ENCODE assay signal across 24 cellular contexts in the genomic region with DNA sequence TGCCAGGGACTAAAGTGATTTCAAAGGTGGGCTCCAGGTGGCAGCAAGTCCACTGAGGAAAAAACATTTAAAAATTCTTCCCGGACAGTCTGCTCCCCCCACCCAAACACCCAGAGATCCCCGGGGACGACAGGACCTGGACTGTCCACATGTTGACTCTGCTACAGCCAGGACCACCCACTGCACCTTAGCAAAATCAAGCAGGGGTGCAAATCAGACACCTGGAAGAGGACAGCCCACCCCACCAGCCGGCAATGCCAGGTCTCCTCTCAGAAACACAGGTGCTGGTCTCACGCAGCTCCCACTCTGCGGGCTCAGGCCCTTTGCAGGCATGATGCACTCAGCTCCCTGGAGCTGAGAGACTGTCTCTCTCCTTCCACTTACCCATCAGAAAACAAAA.
DNase-seq lines count a peak whose midpoint lies in the region; ATAC-seq, FAIRE-seq and TF ChIP-seq lines count a peak whose summit lies in the region.
"Had no signal": no experiment of that assay in that cellular context is flagged by ENCODE, and none has a peak within 500 bp of the region (broad histone marks: within the 10 kb centered on the region; RNA-seq: fewer than 3 reads in every experiment).

No MANE protein-coding gene starts in this region.

- peak overlapping the region in 2 of 3 donors; percentile 12 to 33 for H3K27ac ChIP-seq in right lobe of liver
- H3K27ac ChIP-seq in HepG2 (ENCODE audit: extremely low read length, insufficient read depth, low read length): no peak overlapping the region
- H3K27ac ChIP-seq in layer of hippocampus (ENCODE audit: low read depth, low read length): peak overlapping the region; percentile 68
- H3K27ac ChIP-seq in Karpas-422 (ENCODE audit: low read length): no peak overlapping the region
- H3K27ac ChIP-seq: SK-N-MC had no signal

- POLR2A ChIA-PET in HepG2 (lab: Yijun Ruan, JAX): no interaction called here

- H3K4me1 ChIP-seq in right lobe of liver: peaks cover 0 to 13% (median 4%) of the 10 kb centered on the region in 4 donors
- H3K4me1 ChIP-seq in HepG2 (ENCODE audit: insufficient read depth, low read length): peaks cover 10% of the 10 kb centered on the region
- peaks cover 30% of the 10 kb centered on the region for H3K4me1 ChIP-seq in Karpas-422 (ENCODE audit: low read length)

- 33% methylated on average over 3 of the region's 6 CpGs for WGBS in right lobe of liver (ENCODE audit: insufficient coverage, low coverage, low lambda C conversion rate, missing lambda C conversion rate)
- WGBS in HepG2 (ENCODE audit: low lambda C conversion rate): 100% methylated on average over 2 of the region's 6 CpGs

- FAIRE-seq in HepG2 (lab: Jason Lieb, UNC): no peak
- FAIRE-seq: astrocyte, colon, endometrium, G401.6, keratinocyte had no signal

- H3K4me3 ChIP-seq in right lobe of liver: no peak overlapping the region
- no peak overlapping the region for H3K4me3 ChIP-seq in HepG2 (replicated peaks in 1 of 3; ENCODE audit: insufficient read depth in 1 of 3, low read depth in 2 of 3, low read length in 3 of 3)
- no peak overlapping the region for H3K4me3 ChIP-seq in Karpas-422 (ENCODE audit: low read length)
- H3K4me3 ChIP-seq: HAP-1, hepatocyte, MG63, SK-N-MC had no signal

- no TSS peak for BruUV-seq in HepG2 (replicated peaks; lab: Mats Ljungman, UMichigan)

- no peak for TF ChIP-seq POLR2A in right lobe of liver (IDR thresholded peaks at IDR 0.05)
- no peak for TF ChIP-seq POLR2A in HepG2 (IDR thresholded peaks at IDR 0.05; ENCODE audit: insufficient read depth in 1 of 2, low read depth in 2 of 2, low read length in 2 of 2)

- H3K79me2 ChIP-seq in HepG2 (ENCODE audit: insufficient read depth, low read length) (no peaks in the 10 kb centered on the region), Karpas-422 (ENCODE audit: low read length) (peaks cover 6% of the 10 kb centered on the region)

- TF ChIP-seq CTCF in right lobe of liver (IDR thresholded peaks at IDR 0.05): no peak
- TF ChIP-seq CTCF in HepG2 (CRISPR knock-in tag; IDR thresholded peaks at IDR 0.05): no peak

- no peak for ATAC-seq in right lobe of liver
- no peak for ATAC-seq in HepG2
- no peak for ATAC-seq in sciatic nerve
- ATAC-seq in HG02970 (IDR thresholded peaks at IDR 0.05; ENCODE audit: low FRiP score, unreplicated experiment): no peak
- ATAC-seq: activated T-cell treated with anti-CD3 and anti-CD28 coated beads, Interleukin-2, amount 50 U/mL, for 72 hours; stimulated activated naive CD8-positive, alpha-beta T cell treated with anti-CD3 and anti-CD28 coated beads, Interleukin-15, amount 100 ng/mL, for 72 hours had no signal

- no peak for TF ChIP-seq RAD21 in HepG2 (CRISPR knock-in tag; IDR thresholded peaks at IDR 0.05)

- no peaks in the 10 kb centered on the region for H3K27me3 ChIP-seq in right lobe of liver
- no peaks in the 10 kb centered on the region for H3K27me3 ChIP-seq in HepG2 (ENCODE audit: control insufficient read depth in 1 of 2, insufficient read depth in 2 of 2, low read length in 2 of 2)
- H3K27me3 ChIP-seq in layer of hippocampus (ENCODE audit: control insufficient read depth, insufficient read depth, low read length): no peaks in the 10 kb centered on the region
- no peaks in the 10 kb centered on the region for H3K27me3 ChIP-seq in Karpas-422 (ENCODE audit: low read length)
- H3K27me3 ChIP-seq: hepatocyte, MG63 had no signal

- H3K9me2 ChIP-seq in Karpas-422 (replicated peaks; ENCODE audit: insufficient read depth, low read length): no peaks in the 10 kb centered on the region

- TF ChIP-seq EP300 in HepG2 (IDR thresholded peaks at IDR 0.05; ENCODE audit: low read depth in 2 of 2, low read length in 2 of 2) (no peak), HepG2 (CRISPR knock-in tag; IDR thresholded peaks at IDR 0.05; ENCODE audit: borderline replicate concordance) (no peak)

- intact Hi-C loops in right lobe of liver (cut with DNase I): no loop called here
- intact Hi-C loops in HepG2 (cut with micrococcal nuclease; ENCODE audit: unreplicated experiment): no loop called here
- intact Hi-C loops in sciatic nerve (cut with DNase I): no loop called here

- no peak for DNase-seq in right lobe of liver
- no peak for DNase-seq in HepG2 (ENCODE audit: low spot score)
- peak; percentile 37 for DNase-seq in sciatic nerve (ENCODE audit: low spot score)
- DNase-seq in activated CD4-positive, alpha-beta T cell treated with anti-CD3 and anti-CD28 coated beads for 1 hour: no peak
- no peak for DNase-seq in activated CD8-positive, alpha-beta memory T cell treated with anti-CD3 and anti-CD28 coated beads, Interleukin-2, amount 50 U/mL, for 48 hours
- no peak for DNase-seq in Karpas-422
- DNase-seq: activated CD8-positive, alpha-beta memory T cell treated with anti-CD3 and anti-CD28 coated beads for 24 hours; activated T-cell treated with anti-CD3 and anti-CD28 coated beads, Interleukin-2, amount 50 U/mL, for 72 hours; DMS 273 treated with DMSO at 0.1 percent for 48 hours; MG63; midbrain; NCI-H1694; stimulated activated naive CD8-positive, alpha-beta T cell treated with anti-CD3 and anti-CD28 coated beads, Interleukin-15, amount 100 ng/mL, for 72 hours; T-helper 9 cell had no signal

- H3K9ac ChIP-seq in HepG2 (ENCODE audit: insufficient read depth, low read depth, low read length): no peak overlapping the region
- H3K9ac ChIP-seq in Karpas-422 (ENCODE audit: low read length): no peak overlapping the region

- H3K36me3 ChIP-seq in right lobe of liver (peaks cover 0 to 12% (median 7%) of the 10 kb centered on the region in 4 donors), HepG2 (replicated peaks in 1 of 2; ENCODE audit: control insufficient read depth in 1 of 2, insufficient read depth in 2 of 2, low read length in 2 of 2) (peaks cover 40 to 82% of the 10 kb centered on the region in 2 experiments), Karpas-422 (ENCODE audit: insufficient read depth, low read length) (no peaks in the 10 kb centered on the region)
- H3K36me3 ChIP-seq: HAP-1 had no signal

- no peak overlapping the region for H2AFZ ChIP-seq in HepG2 (ENCODE audit: low read length)
- H2AFZ ChIP-seq in Karpas-422 (ENCODE audit: low read length): no peak overlapping the region
- H2AFZ ChIP-seq: hepatocyte had no signal

- H3K4me2 ChIP-seq in HepG2 (ENCODE audit: low read depth, low read length): no peak overlapping the region
- no peak overlapping the region for H3K4me2 ChIP-seq in Karpas-422 (ENCODE audit: low read depth, low read length, poor library complexity, severe bottlenecking)
- H3K4me2 ChIP-seq: hepatocyte had no signal

- H3K9me3 ChIP-seq in right lobe of liver: no peaks in the 10 kb centered on the region
- H3K9me3 ChIP-seq in HepG2 (ENCODE audit: low read length): no peaks in the 10 kb centered on the region
- H3K9me3 ChIP-seq in Karpas-422 (ENCODE audit: low read length): no peaks in the 10 kb centered on the region
- H3K9me3 ChIP-seq: HAP-1, MG63 had no signal

- H4K20me1 ChIP-seq in HepG2 (ENCODE audit: insufficient read depth, low read length) (peaks cover 10% of the 10 kb centered on the region), Karpas-422 (ENCODE audit: insufficient read depth, low read depth, low read length) (no peaks in the 10 kb centered on the region)

- in situ Hi-C loops in HepG2 (cut with HindIII; ENCODE audit: extremely low pct_ligation_motif_present, low pct_unique_long_range_greater_than_20kb): no loop called here

- CTCF ChIA-PET in HepG2 (lab: Yijun Ruan, JAX; ENCODE audit: low intra/inter-chr PET ratio, low total read pairs): no interaction called here

TF ChIP-seq in HepG2, 621 proteins besides CTCF, POLR2A, EP300 and RAD21 (continues in another document):
- TF ChIP-seq ZNF501 (CRISPR knock-in tag; IDR thresholded peaks at IDR 0.05) (no peak), MAFK (conservative IDR thresholded peaks at IDR 0.05 in 1 of 2, IDR thresholded peaks at IDR 0.05 in 1 of 2; ENCODE audit: low read length in 2 of 2) (no peak), NR2C2 (CRISPR knock-in tag; IDR thresholded peaks at IDR 0.05; ENCODE audit: borderline replicate concordance) (no peak)
- TF ChIP-seq, protein P1, sequence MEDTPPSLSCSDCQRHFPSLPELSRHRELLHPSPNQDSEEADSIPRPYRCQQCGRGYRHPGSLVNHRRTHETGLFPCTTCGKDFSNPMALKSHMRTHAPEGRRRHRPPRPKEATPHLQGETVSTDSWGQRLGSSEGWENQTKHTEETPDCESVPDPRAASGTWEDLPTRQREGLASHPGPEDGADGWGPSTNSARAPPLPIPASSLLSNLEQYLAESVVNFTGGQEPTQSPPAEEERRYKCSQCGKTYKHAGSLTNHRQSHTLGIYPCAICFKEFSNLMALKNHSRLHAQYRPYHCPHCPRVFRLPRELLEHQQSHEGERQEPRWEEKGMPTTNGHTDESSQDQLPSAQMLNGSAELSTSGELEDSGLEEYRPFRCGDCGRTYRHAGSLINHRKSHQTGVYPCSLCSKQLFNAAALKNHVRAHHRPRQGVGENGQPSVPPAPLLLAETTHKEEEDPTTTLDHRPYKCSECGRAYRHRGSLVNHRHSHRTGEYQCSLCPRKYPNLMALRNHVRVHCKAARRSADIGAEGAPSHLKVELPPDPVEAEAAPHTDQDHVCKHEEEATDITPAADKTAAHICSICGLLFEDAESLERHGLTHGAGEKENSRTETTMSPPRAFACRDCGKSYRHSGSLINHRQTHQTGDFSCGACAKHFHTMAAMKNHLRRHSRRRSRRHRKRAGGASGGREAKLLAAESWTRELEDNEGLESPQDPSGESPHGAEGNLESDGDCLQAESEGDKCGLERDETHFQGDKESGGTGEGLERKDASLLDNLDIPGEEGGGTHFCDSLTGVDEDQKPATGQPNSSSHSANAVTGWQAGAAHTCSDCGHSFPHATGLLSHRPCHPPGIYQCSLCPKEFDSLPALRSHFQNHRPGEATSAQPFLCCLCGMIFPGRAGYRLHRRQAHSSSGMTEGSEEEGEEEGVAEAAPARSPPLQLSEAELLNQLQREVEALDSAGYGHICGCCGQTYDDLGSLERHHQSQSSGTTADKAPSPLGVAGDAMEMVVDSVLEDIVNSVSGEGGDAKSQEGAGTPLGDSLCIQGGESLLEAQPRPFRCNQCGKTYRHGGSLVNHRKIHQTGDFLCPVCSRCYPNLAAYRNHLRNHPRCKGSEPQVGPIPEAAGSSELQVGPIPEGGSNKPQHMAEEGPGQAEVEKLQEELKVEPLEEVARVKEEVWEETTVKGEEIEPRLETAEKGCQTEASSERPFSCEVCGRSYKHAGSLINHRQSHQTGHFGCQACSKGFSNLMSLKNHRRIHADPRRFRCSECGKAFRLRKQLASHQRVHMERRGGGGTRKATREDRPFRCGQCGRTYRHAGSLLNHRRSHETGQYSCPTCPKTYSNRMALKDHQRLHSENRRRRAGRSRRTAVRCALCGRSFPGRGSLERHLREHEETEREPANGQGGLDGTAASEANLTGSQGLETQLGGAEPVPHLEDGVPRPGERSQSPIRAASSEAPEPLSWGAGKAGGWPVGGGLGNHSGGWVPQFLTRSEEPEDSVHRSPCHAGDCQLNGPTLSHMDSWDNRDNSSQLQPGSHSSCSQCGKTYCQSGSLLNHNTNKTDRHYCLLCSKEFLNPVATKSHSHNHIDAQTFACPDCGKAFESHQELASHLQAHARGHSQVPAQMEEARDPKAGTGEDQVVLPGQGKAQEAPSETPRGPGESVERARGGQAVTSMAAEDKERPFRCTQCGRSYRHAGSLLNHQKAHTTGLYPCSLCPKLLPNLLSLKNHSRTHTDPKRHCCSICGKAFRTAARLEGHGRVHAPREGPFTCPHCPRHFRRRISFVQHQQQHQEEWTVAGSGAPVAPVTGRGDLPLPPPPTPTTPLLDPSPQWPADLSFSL (CRISPR knock-in tag; IDR thresholded peaks at IDR 0.05): no peak

Comparison
In these comparisons a context has a peak if more than half of its experiments do, and no peak if none do; other contexts are left out.
1. H3K27ac ChIP-seq: peak in right lobe of liver (2 of 3) and layer of hippocampus (single experiment); none in HepG2 (single experiment) and Karpas-422 (single experiment).